8 cellular contexts compared by ENCODE assay signal in the genomic region with DNA sequence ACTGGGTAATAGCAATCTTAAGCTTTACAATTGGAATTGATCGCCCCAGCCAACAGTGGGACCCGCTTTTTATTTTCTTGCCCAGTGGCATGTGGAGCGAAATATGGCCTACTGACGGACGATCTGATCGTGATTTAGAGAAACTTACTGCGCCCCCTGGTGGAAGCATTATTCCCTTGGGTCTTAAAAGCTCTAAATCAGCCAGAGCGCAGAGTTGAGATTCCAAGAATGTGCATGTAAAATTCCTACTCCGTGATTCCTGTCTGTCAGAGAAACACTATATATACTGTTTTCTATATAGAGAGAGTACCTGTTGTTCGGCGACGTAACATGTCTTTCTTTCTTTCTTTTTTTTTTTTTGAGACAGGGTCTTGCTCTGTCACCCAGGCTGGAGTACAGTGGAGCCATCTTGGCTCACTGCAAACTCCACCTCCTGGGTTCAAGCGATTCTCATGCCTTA. TPM values are rescaled to one million over a fixed set of nuclear protein-coding genes. Genes with fewer than 3 reads are reported as not detected.
DNase-seq lines count a peak whose midpoint lies in the region; ATAC-seq, FAIRE-seq and TF ChIP-seq lines count a peak whose summit lies in the region.

No MANE protein-coding gene starts in this region.

- DNase-seq in A549 (ENCODE audit: low read depth in 1 of 2, low spot score in 1 of 2) (peak; percentile 76 to 93), GM19239 (ENCODE audit: insufficient read length, low spot score) (peak; percentile 54), NCI-H226 (peak; percentile 62), activated B cell treated with CpG ODN at 0.5 μM for 24 hours (peak; percentile 56), kidney tubule cell (ENCODE audit: low spot score) (peak; percentile 88)
- peak; percentile 70 for DNase-seq in central memory CD4-positive, alpha-beta T cell
- DNase-seq in stimulated activated CD4-positive, alpha-beta T cell treated with anti-CD3 and anti-CD28 coated beads, Interleukin-2, amount 100 ng/mL, for 24 hours, result peak; percentile 87 to 92

- WGBS in A549 (ENCODE audit: missing lambda C conversion rate), result 7% methylated on average over 13 of the region's 13 CpGs

- no peak for TF ChIP-seq EP300 in A549 (IDR thresholded peaks at IDR 0.05)

- peak; percentile 68 to 69 for TF ChIP-seq RAD21 in A549 (conservative IDR thresholded peaks at IDR 0.05 in 1 of 2, IDR thresholded peaks at IDR 0.05 in 1 of 2)

- POLR2A ChIA-PET in A549 (lab: Yijun Ruan, JAX), result interaction anchor here (0.5 to 4.9 kb wide), 9 partner anchors 13 to 558 kb away, joined by 3 to 45 read pairs (median 4); a partner anchor contains a TSS
- POLR2A ChIA-PET in activated B cell treated with CpG ODN at 0.5 μM for 24 hours (lab: Charles Lee), result interaction anchor here (0.6 to 2.7 kb wide), 28 partner anchors 13 to 464 kb away, joined by 3 to 16 read pairs (median 4); a partner anchor contains a TSS

- H3K4me2 ChIP-seq in A549, result peak overlapping the region; percentile 45

- no peak for TF ChIP-seq POLR2A in A549 (IDR thresholded peaks at IDR 0.05; ENCODE audit: low read length)

- CTCF ChIA-PET in A549 (lab: Yijun Ruan, JAX) (interaction anchor here (0.7 to 78.3 kb wide), 43 partner anchors 8 to 285 kb away, joined by 3 to 3090 read pairs (median 4); a partner anchor contains a TSS), activated B cell treated with CpG ODN at 0.5 μM for 24 hours (lab: Charles Lee) (interaction anchor here (0.7 to 10.1 kb wide), 20 partner anchors 9 to 481 kb away, joined by 3 to 110 read pairs (median 4); a partner anchor contains a TSS)

- H3K36me3 Mint-ChIP-seq in activated B cell treated with CpG ODN at 0.5 μM for 24 hours (ENCODE audit: low read depth), result peaks cover 5% of the 10 kb centered on the region

- H3K27ac ChIP-seq in A549, result peak overlapping the region; percentile 23 to 53; a peak in 4 of 6 replicates

- no peaks in the 10 kb centered on the region for H3K27me3 Mint-ChIP-seq in activated B cell treated with CpG ODN at 0.5 μM for 24 hours

- peak overlapping the region; percentile 78 for H3K4me3 Mint-ChIP-seq in activated B cell treated with CpG ODN at 0.5 μM for 24 hours

- peaks cover 24% of the 10 kb centered on the region for H3K4me1 Mint-ChIP-seq in activated B cell treated with CpG ODN at 0.5 μM for 24 hours

- peaks cover 9% of the 10 kb centered on the region for H3K4me1 ChIP-seq in A549

- FAIRE-seq in A549 (lab: Jason Lieb, UNC) (no peak), GM19239 (lab: Jason Lieb, UNC) (peak; percentile 56)

- H3K9me3 ChIP-seq in A549, result no peaks in the 10 kb centered on the region

- peak overlapping the region; percentile 96 for H3K27ac Mint-ChIP-seq in activated B cell treated with CpG ODN at 0.5 μM for 24 hours

- no peak overlapping the region for H3K4me3 ChIP-seq in A549

- ATAC-seq in A549 (peak; percentile 68 to 81), activated B cell treated with CpG ODN at 0.5 μM for 24 hours (ENCODE audit: low read depth) (peak; percentile 43), GM19351 (IDR thresholded peaks at IDR 0.05; ENCODE audit: unreplicated experiment) (no peak)

- no peaks in the 10 kb centered on the region for H3K9me3 Mint-ChIP-seq in activated B cell treated with CpG ODN at 0.5 μM for 24 hours

- TF ChIP-seq CTCF in A549 (IDR thresholded peaks at IDR 0.05) (peak; percentile 85), activated B cell treated with CpG ODN at 0.5 μM for 24 hours (IDR thresholded peaks at IDR 0.05) (no peak)

- intact Hi-C loops in activated B cell treated with CpG ODN at 0.5 μM for 24 hours (cut with micrococcal nuclease), result loop anchor here (1.0 to 5.0 kb wide), 6 partner anchors 15 to 318 kb away; a partner anchor contains a TSS

TF ChIP-seq in A549, 52 proteins besides CTCF, POLR2A, EP300 and RAD21:
- peak; percentile 86 for TF ChIP-seq SMC3 (IDR thresholded peaks at IDR 0.05)
- TF ChIP-seq, protein P1, sequence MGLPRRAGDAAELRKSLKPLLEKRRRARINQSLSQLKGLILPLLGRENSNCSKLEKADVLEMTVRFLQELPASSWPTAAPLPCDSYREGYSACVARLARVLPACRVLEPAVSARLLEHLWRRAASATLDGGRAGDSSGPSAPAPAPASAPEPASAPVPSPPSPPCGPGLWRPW (IDR thresholded peaks at IDR 0.05), result no peak
TF ChIP-seq in A549: peak in this region for 1.

RNA-seq across cellular contexts. Expression of a gene that starts 3.7 kb away (rescaled TPM):
- polyA plus RNA-seq in A549 (2011; rRNA removed) (35.6 and 36.3 TPM in 2 replicates), A549 (2017; fragmentation: RNase III; extraction: RNeasy Plus Mini Kit Qiagen cat#74134 plus additional on column Dnase treatment) (34.8 to 39.8 TPM (median 35.7 TPM) in 3 replicates)
- 41.8 and 42.1 TPM in 2 replicates for polyA plus RNA-seq in A549 (2012; cell fraction: cytosol; rRNA removed)
- 58.6 and 62.1 TPM in 2 replicates for polyA plus RNA-seq in A549 (2012; cell fraction: nucleus; rRNA removed)
- 45.4 and 46.9 TPM in 2 replicates for polyA minus RNA-seq in A549 (2011; rRNA and poly(A)+ RNA removed)
- total RNA-seq in activated B cell treated with CpG ODN at 0.5 μM for 24 hours, result 88.3 and 89.6 TPM in 2 replicates

RNA-seq across cellular contexts. Expression of a gene that starts 15.3 kb away (rescaled TPM):
- 3.0 and 3.7 TPM in 2 replicates for polyA plus RNA-seq in A549 (2011; rRNA removed)
- 5.1 and 5.7 TPM in 2 replicates for polyA plus RNA-seq in A549 (2012; cell fraction: cytosol; rRNA removed)
- 8.7 and 14.7 TPM in 2 replicates for polyA plus RNA-seq in A549 (2012; cell fraction: nucleus; rRNA removed)
- 8.0 to 10.1 TPM (median 8.5 TPM) in 3 replicates for polyA plus RNA-seq in A549 (2017; fragmentation: RNase III; extraction: RNeasy Plus Mini Kit Qiagen cat#74134 plus additional on column Dnase treatment)
- polyA minus RNA-seq in A549 (2011; rRNA and poly(A)+ RNA removed), result 6.1 and 10.5 TPM in 2 replicates
- 0.18 and 0.83 TPM in 2 replicates for total RNA-seq in activated B cell treated with CpG ODN at 0.5 μM for 24 hours

RNA-seq across cellular contexts. Expression of a gene that starts 24.6 kb away (rescaled TPM):
- polyA plus RNA-seq in A549 (2011; rRNA removed) (0.30 and 0.37 TPM in 2 replicates), A549 (2017; fragmentation: RNase III; extraction: RNeasy Plus Mini Kit Qiagen cat#74134 plus additional on column Dnase treatment) (0.54 to 0.71 TPM (median 0.66 TPM) in 3 replicates)
- 0.48 and 0.73 TPM in 2 replicates for polyA plus RNA-seq in A549 (2012; cell fraction: cytosol; rRNA removed)
- 1.2 and 1.3 TPM in 2 replicates for polyA plus RNA-seq in A549 (2012; cell fraction: nucleus; rRNA removed)
- polyA minus RNA-seq in A549 (2011; rRNA and poly(A)+ RNA removed), result 0.15 and 0.29 TPM in 2 replicates
- 1.4 and 1.6 TPM in 2 replicates for total RNA-seq in activated B cell treated with CpG ODN at 0.5 μM for 24 hours

RNA-seq across cellular contexts. Expression of a gene that starts 52.5 kb away (rescaled TPM):
- polyA plus RNA-seq in A549 (2011; rRNA removed), result 3.1 and 4.9 TPM in 2 replicates
- 3.1 and 4.9 TPM in 2 replicates for polyA plus RNA-seq in A549 (2012; cell fraction: cytosol; rRNA removed)
- 12.5 and 14.9 TPM in 2 replicates for polyA plus RNA-seq in A549 (2012; cell fraction: nucleus; rRNA removed)
- polyA plus RNA-seq in A549 (2017; fragmentation: RNase III; extraction: RNeasy Plus Mini Kit Qiagen cat#74134 plus additional on column Dnase treatment), result 7.9 to 8.6 TPM (median 8.1 TPM) in 3 replicates
- 7.0 and 9.0 TPM in 2 replicates for polyA minus RNA-seq in A549 (2011; rRNA and poly(A)+ RNA removed)
- 11.4 and 12.3 TPM in 2 replicates for total RNA-seq in activated B cell treated with CpG ODN at 0.5 μM for 24 hours

RNA-seq across cellular contexts. Expression of a gene that starts 56.5 kb away (rescaled TPM):
- polyA plus RNA-seq in A549 (2011; rRNA removed), result 12.2 and 12.9 TPM in 2 replicates
- polyA plus RNA-seq in A549 (2012; cell fraction: cytosol; rRNA removed), result 30.5 and 36.6 TPM in 2 replicates
- 46.7 and 62.2 TPM in 2 replicates for polyA plus RNA-seq in A549 (2012; cell fraction: nucleus; rRNA removed)
- polyA plus RNA-seq in A549 (2017; fragmentation: RNase III; extraction: RNeasy Plus Mini Kit Qiagen cat#74134 plus additional on column Dnase treatment), result 16.5 to 20.0 TPM (median 17.4 TPM) in 3 replicates
- 12.1 and 14.5 TPM in 2 replicates for polyA minus RNA-seq in A549 (2011; rRNA and poly(A)+ RNA removed)
- 68.6 and 70.6 TPM in 2 replicates for total RNA-seq in activated B cell treated with CpG ODN at 0.5 μM for 24 hours
